In genomic region chr5:50710838-50711237, GRCh38 we compare ENCODE assay signal across 10 cellular contexts. TPM values are rescaled to one million over a fixed set of nuclear protein-coding genes. Genes with fewer than 3 reads are reported as not detected.
DNase-seq lines count a peak whose midpoint lies in the region; ATAC-seq and TF ChIP-seq lines count a peak whose summit lies in the region.
"Had no signal": no experiment of that assay in that cellular context is flagged by ENCODE, and none has a peak within 500 bp of the region (broad histone marks: within the 10 kb centered on the region; RNA-seq: fewer than 3 reads in every experiment).

No MANE protein-coding gene starts in this region.

- CTCF ChIA-PET in PC-3 (lab: Charles Lee) = no interaction called here

- H3K4me2 ChIP-seq in PC-3 (ENCODE audit: low read length) = no peak overlapping the region

- DNase-seq in CD14-positive monocyte (ENCODE audit: low spot score) (no peak), NCI-H1092 (lab: John Stamatoyannopoulos, UW) (no peak), PC-3 (no peak), mesothelial cell of epicardium (ENCODE audit: low spot score in 2 of 2, unreplicated experiment in 2 of 2) (no peak), COLO829 (ENCODE audit: low spot score) (no peak)
- DNase-seq in effector memory CD8-positive, alpha-beta T cell = no peak

- H3K27me3 Mint-ChIP-seq in CD14-positive monocyte (ENCODE audit: low read depth in 3 of 3) (peaks cover 0 to 3% (median 0%) of the 10 kb centered on the region in 3 donors), mesothelial cell of epicardium (ENCODE audit: low read depth) (no peaks in the 10 kb centered on the region)
- no peaks in the 10 kb centered on the region for H3K27me3 Mint-ChIP-seq in effector memory CD8-positive, alpha-beta T cell
- H3K27me3 Mint-ChIP-seq: progenitor cell of endocrine pancreas had no signal

- H3K9me3 ChIP-seq in PC-3 (ENCODE audit: low read length) = no peaks in the 10 kb centered on the region
- H3K9me3 ChIP-seq: vagina had no signal

- no peaks in the 10 kb centered on the region for H4K20me1 ChIP-seq in PC-3 (ENCODE audit: low read length)

- POLR2A ChIA-PET in PC-3 (lab: Charles Lee; ENCODE audit: unreplicated experiment) = no interaction called here

- no peak overlapping the region for H3K9ac ChIP-seq in PC-3 (ENCODE audit: low read length)

- H3K36me3 ChIP-seq in PC-3 (ENCODE audit: low read depth, low read length) = no peaks in the 10 kb centered on the region
- H3K36me3 ChIP-seq: vagina had no signal

- no peak overlapping the region for H2AFZ ChIP-seq in PC-3 (ENCODE audit: low read length)

- H3K4me1 Mint-ChIP-seq in CD14-positive monocyte = peaks cover 59% of the 10 kb centered on the region
- H3K4me1 Mint-ChIP-seq in effector memory CD8-positive, alpha-beta T cell (ENCODE audit: low read depth in 2 of 2) = peaks cover 46 to 76% of the 10 kb centered on the region in 2 donors
- peaks cover 21% of the 10 kb centered on the region for H3K4me1 Mint-ChIP-seq in mesothelial cell of epicardium

- H3K4me3 ChIP-seq in PC-3 (ENCODE audit: low read length) = no peak overlapping the region
- H3K4me3 ChIP-seq: vagina had no signal

- ATAC-seq in GM19395 (IDR thresholded peaks at IDR 0.05; ENCODE audit: unreplicated experiment) = peak; percentile 18
- peak; percentile 47 for ATAC-seq in HG03354 (IDR thresholded peaks at IDR 0.05; ENCODE audit: poor library complexity, severe bottlenecking, unreplicated experiment)
- ATAC-seq in effector memory CD8-positive, alpha-beta T cell (replicated peaks) = peak; percentile 28
- ATAC-seq in PC-3 = no peak

- no peaks in the 10 kb centered on the region for H3K27me3 ChIP-seq in PC-3 (ENCODE audit: low read length)
- H3K27me3 ChIP-seq: vagina had no signal

- no peaks in the 10 kb centered on the region for H3F3A ChIP-seq in PC-3 (ENCODE audit: low read length, unreplicated experiment)

- H3K9me3 Mint-ChIP-seq in CD14-positive monocyte (no peaks in the 10 kb centered on the region), mesothelial cell of epicardium (no peaks in the 10 kb centered on the region)
- H3K9me3 Mint-ChIP-seq in effector memory CD8-positive, alpha-beta T cell = no peaks in the 10 kb centered on the region

- H3K4me1 ChIP-seq in PC-3 (ENCODE audit: insufficient read depth, low read length) = no peaks in the 10 kb centered on the region

- no peak overlapping the region for H3K27ac ChIP-seq in PC-3 (ENCODE audit: low read length)
- H3K27ac ChIP-seq: vagina had no signal

- no peaks in the 10 kb centered on the region for H3K79me2 ChIP-seq in PC-3 (ENCODE audit: low read length)

- no TSS peak for BruUV-seq in PC-3 (replicated peaks; lab: Mats Ljungman, UMichigan)

- H3K36me3 Mint-ChIP-seq in CD14-positive monocyte (peaks cover 3 to 16% of the 10 kb centered on the region in 2 donors), mesothelial cell of epicardium (no peaks in the 10 kb centered on the region)
- H3K36me3 Mint-ChIP-seq in effector memory CD8-positive, alpha-beta T cell (ENCODE audit: insufficient read depth) = peaks cover 21% of the 10 kb centered on the region

- intact Hi-C loops in CD14-positive monocyte (cut with micrococcal nuclease) (no loop called here), PC-3 (cut with micrococcal nuclease) (no loop called here)

- peak overlapping the region; percentile 17 to 92 (median 76) for H3K27ac Mint-ChIP-seq in CD14-positive monocyte
- peak overlapping the region; percentile 88 to 93 for H3K27ac Mint-ChIP-seq in effector memory CD8-positive, alpha-beta T cell
- no peak overlapping the region for H3K27ac Mint-ChIP-seq in mesothelial cell of epicardium

- TF ChIP-seq CTCF in CD14-positive monocyte (IDR thresholded peaks at IDR 0.05) (no peak), PC-3 (conservative IDR thresholded peaks at IDR 0.05; ENCODE audit: low read depth, low read length) (no peak), mesothelial cell of epicardium (IDR thresholded peaks at IDR 0.05; ENCODE audit: unreplicated experiment) (no peak)

- no peaks in the 10 kb centered on the region for H3K9me2 ChIP-seq in PC-3 (replicated peaks; ENCODE audit: low read length)

- H3K4me3 Mint-ChIP-seq in CD14-positive monocyte = peak overlapping the region; percentile 64 to 66
- peak overlapping the region; percentile 81 to 87 for H3K4me3 Mint-ChIP-seq in effector memory CD8-positive, alpha-beta T cell
- no peak overlapping the region for H3K4me3 Mint-ChIP-seq in mesothelial cell of epicardium

RNA-seq across cellular contexts. Expression of gene PARP8, which starts 44.4 kb away (rescaled TPM):
- polyA plus RNA-seq in CD14-positive monocyte = 10 to 100 TPM; 27.5 to 40.6 TPM
- 0.07 and 0.69 TPM in 2 replicates for total RNA-seq in PC-3 (2014; rRNA removed)
- total RNA-seq in mesothelial cell of epicardium = 27.0 to 29.4 TPM (median 27.5 TPM) in 3 replicates

Comparison
In these comparisons a context has a peak if more than half of its experiments do, and no peak if none do; other contexts are left out.
1. RNA of gene PARP8, which starts 44.4 kb away (total RNA-seq): 27.0 to 29.4 TPM in mesothelial cell of epicardium; 0.07 to 0.69 TPM in PC-3; every median in the first group is over 10 times any median in the second.